8 cellular contexts compared by ENCODE assay signal in genomic region chr2:176001903-176002683, GRCh38. TPM values are rescaled to one million over a fixed set of nuclear protein-coding genes. Genes with fewer than 3 reads are reported as not detected.
DNase-seq lines count a peak whose midpoint lies in the region; TF ChIP-seq lines count a peak whose summit lies in the region.

A gene with protein sequence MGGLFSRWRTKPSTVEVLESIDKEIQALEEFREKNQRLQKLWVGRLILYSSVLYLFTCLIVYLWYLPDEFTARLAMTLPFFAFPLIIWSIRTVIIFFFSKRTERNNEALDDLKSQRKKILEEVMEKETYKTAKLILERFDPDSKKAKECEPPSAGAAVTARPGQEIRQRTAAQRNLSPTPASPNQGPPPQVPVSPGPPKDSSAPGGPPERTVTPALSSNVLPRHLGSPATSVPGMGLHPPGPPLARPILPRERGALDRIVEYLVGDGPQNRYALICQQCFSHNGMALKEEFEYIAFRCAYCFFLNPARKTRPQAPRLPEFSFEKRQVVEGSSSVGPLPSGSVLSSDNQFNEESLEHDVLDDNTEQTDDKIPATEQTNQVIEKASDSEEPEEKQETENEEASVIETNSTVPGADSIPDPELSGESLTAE (minus strand): TSS chr2:176002267. CDS start chr2:175995584, 6,683 bp downstream.

- H3K4me1 Mint-ChIP-seq in HFFc6 (ENCODE audit: low read depth) = peaks cover 19% of the 10 kb centered on the region
- peaks cover 25% of the 10 kb centered on the region for H3K4me1 Mint-ChIP-seq in activated naive CD4-positive, alpha-beta T cell treated with anti-CD3 and anti-CD28 coated beads, Interleukin-2, amount 10 ng/mL, durations not matched to agents 7 days and 5 days

- H3K4me3 ChIP-seq in NB4 (ENCODE audit: low read depth, low read length) (peak within 1 kb of the TSS; percentile 90), SK-N-MC (peak within 1 kb of the TSS; percentile 96)

- TF ChIP-seq CTCF in HFFc6 (IDR thresholded peaks at IDR 0.05) (no peak; the same call in 1 of the 2 replicates), NB4 (IDR thresholded peaks at IDR 0.05; ENCODE audit: low read depth, low read length) (no peak)

- CTCF ChIA-PET in activated naive CD4-positive, alpha-beta T cell treated with anti-CD3 and anti-CD28 coated beads, Interleukin-2, amount 10 ng/mL, durations not matched to agents 7 days and 5 days (lab: Charles Lee) = interaction anchor here (0.5 to 1.1 kb wide), 2 partner anchors 84 to 586 kb away, joined by 3 to 4 read pairs; no protein-coding TSS in a partner anchor

- DNase-seq in GM04503 (ENCODE audit: low read depth) (peak; percentile 49), HFFc6 (peak; percentile 81), NB4 (ENCODE audit: low read depth) (peak; percentile 95), SK-N-MC (ENCODE audit: low read depth, low spot score) (no peak), germinal center (ENCODE audit: low spot score) (peak; percentile 93), occipital lobe (lab: John Stamatoyannopoulos, UW) (peak; percentile 92)
- DNase-seq in activated naive CD4-positive, alpha-beta T cell treated with anti-CD3 and anti-CD28 coated beads, Interleukin-2, amount 10 ng/mL, durations not matched to agents 7 days and 5 days = peak; percentile 95

- H3K36me3 Mint-ChIP-seq in HFFc6 (ENCODE audit: low read depth) = no peaks in the 10 kb centered on the region
- peaks cover 1% of the 10 kb centered on the region for H3K36me3 Mint-ChIP-seq in activated naive CD4-positive, alpha-beta T cell treated with anti-CD3 and anti-CD28 coated beads, Interleukin-2, amount 10 ng/mL, durations not matched to agents 7 days and 5 days

- peak within 1 kb of the TSS; percentile 93 for H3K9ac ChIP-seq in SK-N-MC (ENCODE audit: insufficient read length)

- H3K36me3 ChIP-seq in SK-N-MC (ENCODE audit: insufficient read depth, low read length) = no peaks in the 10 kb centered on the region

- H3K9me3 Mint-ChIP-seq in HFFc6 = no peaks in the 10 kb centered on the region
- no peaks in the 10 kb centered on the region for H3K9me3 Mint-ChIP-seq in activated naive CD4-positive, alpha-beta T cell treated with anti-CD3 and anti-CD28 coated beads, Interleukin-2, amount 10 ng/mL, durations not matched to agents 7 days and 5 days

- no peaks in the 10 kb centered on the region for H3K27me3 Mint-ChIP-seq in HFFc6 (ENCODE audit: insufficient read depth)
- peaks cover 15% of the 10 kb centered on the region for H3K27me3 Mint-ChIP-seq in activated naive CD4-positive, alpha-beta T cell treated with anti-CD3 and anti-CD28 coated beads, Interleukin-2, amount 10 ng/mL, durations not matched to agents 7 days and 5 days

- no peaks in the 10 kb centered on the region for H3K9me3 ChIP-seq in SK-N-MC (ENCODE audit: low read depth, low read length)

- peak within 1 kb of the TSS; percentile 94 for H3K4me3 Mint-ChIP-seq in HFFc6
- peak within 1 kb of the TSS; percentile 89 for H3K4me3 Mint-ChIP-seq in activated naive CD4-positive, alpha-beta T cell treated with anti-CD3 and anti-CD28 coated beads, Interleukin-2, amount 10 ng/mL, durations not matched to agents 7 days and 5 days

- H3K27ac ChIP-seq in SK-N-MC (peak within 1 kb of the TSS; percentile 32; the same call in 1 of the 2 replicates), temporal lobe (ENCODE audit: low read depth, low read length) (peak within 1 kb of the TSS; percentile 53)

- peak within 1 kb of the TSS; percentile 82 for H3K27ac Mint-ChIP-seq in HFFc6
- peak within 1 kb of the TSS; percentile 91 for H3K27ac Mint-ChIP-seq in activated naive CD4-positive, alpha-beta T cell treated with anti-CD3 and anti-CD28 coated beads, Interleukin-2, amount 10 ng/mL, durations not matched to agents 7 days and 5 days

- TF ChIP-seq POLR2A in NB4 (IDR thresholded peaks at IDR 0.05; ENCODE audit: extremely low read depth, insufficient read length) = peak; percentile 75

RNA-seq across cellular contexts. Expression of the gene that starts here (rescaled TPM):
- 10 to 100 TPM; 54.9 to 78.3 (median 61.3) TPM for total RNA-seq in HFFc6 (2021; fragmentation: NEBNext Ultra II Directional; extraction: Animal tissue kit (Norgen Biotek cat#: 25700))
- total RNA-seq in occipital lobe (67.1 TPM), temporal lobe (48.9 TPM)
